ENCODE assay signal across 23 cellular contexts in the genomic region with DNA sequence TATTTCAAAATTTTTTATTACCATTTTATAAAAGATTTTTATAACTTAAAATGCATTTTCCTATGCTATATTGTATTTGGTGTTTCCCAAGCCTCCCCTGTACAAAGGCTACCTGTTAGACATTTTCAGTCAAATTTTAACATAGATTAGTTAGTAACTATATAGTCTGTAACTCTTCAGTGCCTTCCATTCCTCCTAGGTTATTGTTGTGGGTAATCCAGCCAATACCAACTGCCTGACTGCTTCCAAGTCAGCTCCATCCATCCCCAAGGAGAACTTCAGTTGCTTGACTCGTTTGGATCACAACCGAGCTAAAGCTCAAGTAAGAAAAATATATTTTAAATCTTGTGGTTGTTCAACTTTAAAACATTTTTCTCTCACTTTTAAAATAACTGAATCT.
"Had no signal": no experiment of that assay in that cellular context is flagged by ENCODE, and none has a peak within 500 bp of the region (broad histone marks: within the 10 kb centered on the region; RNA-seq: fewer than 3 reads in every experiment).

No MANE protein-coding gene starts in this region.

- H3K27ac ChIP-seq: coronary artery, dorsolateral prefrontal cortex, esophagus squamous epithelium, heart right ventricle, left lung, lower lobe of right lung had no signal

- DNase-seq: dermis blood vessel endothelial cell; dorsolateral prefrontal cortex; effector CD4-positive, alpha-beta T cell; effector memory CD4-positive, alpha-beta T cell; erythroblast; esophagus squamous epithelium; foreskin fibroblast; foreskin melanocyte; gastrocnemius medialis; glutamatergic neuron; head of caudate nucleus; heart right ventricle; hippocampal formation; left colon; left lung; left ventricle myocardium superior; lower lobe of right lung; mesenchymal stem cell; mucosa of descending colon; naive B cell had no signal

- H3K4me3 ChIP-seq: coronary artery, dorsolateral prefrontal cortex, esophagus squamous epithelium, gastrocnemius medialis, heart right ventricle, left lung, lower lobe of right lung, mucosa of descending colon had no signal

- H3K9me3 ChIP-seq: esophagus squamous epithelium, gastrocnemius medialis, heart right ventricle, left lung, lower lobe of right lung, mucosa of descending colon had no signal

- H3K4me1 ChIP-seq: esophagus squamous epithelium, left lung, lower lobe of right lung had no signal

- H3K4me3 Mint-ChIP-seq: mesothelial cell of epicardium, naive B cell had no signal

- H3K27ac Mint-ChIP-seq: mesothelial cell of epicardium had no signal

- H3K9me3 Mint-ChIP-seq: mesothelial cell of epicardium, naive B cell had no signal

- H3K27me3 ChIP-seq: dorsolateral prefrontal cortex, esophagus squamous epithelium, gastrocnemius medialis, heart right ventricle, left lung had no signal

- ATAC-seq: esophagus mucosa, gastrocnemius medialis, heart right ventricle, left colon, left lung, left ventricle myocardium superior, lower lobe of right lung, mucosa of descending colon had no signal

- H3K27me3 Mint-ChIP-seq: naive B cell had no signal
